ENCODE assay signal across 25 cellular contexts in genomic region chr16:4775005-4775404, GRCh38. TPM values are rescaled to one million over a fixed set of nuclear protein-coding genes. Genes with fewer than 3 reads are reported as not detected.
"Had no signal": no experiment of that assay in that cellular context is flagged by ENCODE, and none has a peak within 500 bp of the region (broad histone marks: within the 10 kb centered on the region; RNA-seq: fewer than 3 reads in every experiment).

No MANE protein-coding gene starts in this region.

- FAIRE-seq: astrocyte had no signal

- H3K4me3 Mint-ChIP-seq: activated B cell treated with CpG ODN at 0.5 μM for 24 hours; activated CD4-positive, alpha-beta memory T cell treated with anti-CD3 and anti-CD28 coated beads for 36 hours; activated CD4-positive, alpha-beta T cell treated with anti-CD3 and anti-CD28 coated beads, Interleukin-2, amount 10 ng/mL, durations not matched to agents 24 days and 14 days; activated naive CD8-positive, alpha-beta T cell treated with anti-CD3 and anti-CD28 coated beads, Interleukin-2, amount 50 U/mL, for 24 hours; activated T-cell treated with anti-CD3 and anti-CD28 coated beads, Interleukin-2, amount 50 U/mL, for 4 hours; brain; central memory CD8-positive, alpha-beta T cell; T-helper 17 cell had no signal

- H3K27me3 Mint-ChIP-seq: activated B cell treated with CpG ODN at 0.5 μM for 24 hours; activated CD4-positive, alpha-beta memory T cell treated with anti-CD3 and anti-CD28 coated beads for 36 hours; activated CD4-positive, alpha-beta T cell treated with anti-CD3 and anti-CD28 coated beads, Interleukin-2, amount 10 ng/mL, durations not matched to agents 24 days and 14 days; activated naive CD8-positive, alpha-beta T cell treated with anti-CD3 and anti-CD28 coated beads, Interleukin-2, amount 50 U/mL, for 24 hours; central memory CD8-positive, alpha-beta T cell; T-helper 17 cell had no signal

- H3K9me3 Mint-ChIP-seq: activated B cell treated with CpG ODN at 0.5 μM for 24 hours; activated CD4-positive, alpha-beta memory T cell treated with anti-CD3 and anti-CD28 coated beads for 36 hours; activated CD4-positive, alpha-beta T cell treated with anti-CD3 and anti-CD28 coated beads, Interleukin-2, amount 10 ng/mL, durations not matched to agents 24 days and 14 days; activated naive CD4-positive, alpha-beta T cell treated with anti-CD3 and anti-CD28 coated beads, Interleukin-2, amount 50 U/mL, for 72 hours; activated naive CD8-positive, alpha-beta T cell treated with anti-CD3 and anti-CD28 coated beads, Interleukin-2, amount 50 U/mL, for 24 hours; activated T-cell treated with anti-CD3 and anti-CD28 coated beads, Interleukin-2, amount 50 U/mL, for 4 hours; central memory CD8-positive, alpha-beta T cell had no signal

- DNase-seq: activated B cell treated with CpG ODN at 0.5 μM for 24 hours; activated CD4-positive, alpha-beta memory T cell treated with anti-CD3 and anti-CD28 coated beads for 36 hours; activated CD4-positive, alpha-beta T cell treated with anti-CD3 and anti-CD28 coated beads for 1 hour; activated CD4-positive, alpha-beta T cell treated with anti-CD3 and anti-CD28 coated beads, Interleukin-2, amount 10 ng/mL, durations not matched to agents 24 days and 14 days; activated CD8-positive, alpha-beta memory T cell treated with anti-CD3 and anti-CD28 coated beads for 24 hours; activated effector memory CD4-positive, alpha-beta T cell treated with anti-CD3 and anti-CD28 coated beads, Interleukin-2, amount 50 U/mL, for 16 hours; activated naive CD4-positive, alpha-beta T cell treated with Interleukin-2 at 50 U/mL for 16 hours; activated naive CD8-positive, alpha-beta T cell treated with anti-CD3 and anti-CD28 coated beads, Interleukin-2, amount 50 U/mL, for 24 hours; activated T-cell treated with anti-CD3 and anti-CD28 coated beads, Interleukin-2, amount 50 U/mL, for 4 hours; amniotic stem cell; NCI-H1105 treated with DMSO at 0.1 percent for 48 hours; NCI-H1436 treated with DMSO at 0.1 percent for 48 hours; NCI-H187; NCI-H2081; NCI-H510A treated with DMSO at 0.1 percent for 48 hours; NCI-H748 treated with DMSO at 0.1 percent for 48 hours; SIG-M5; T-helper 17 cell; T-helper 9 cell had no signal

- H3K36me3 Mint-ChIP-seq: activated CD4-positive, alpha-beta memory T cell treated with anti-CD3 and anti-CD28 coated beads for 36 hours; activated naive CD4-positive, alpha-beta T cell treated with anti-CD3 and anti-CD28 coated beads, Interleukin-2, amount 50 U/mL, for 72 hours; brain had no signal

- H3K4me1 Mint-ChIP-seq: activated B cell treated with CpG ODN at 0.5 μM for 24 hours; activated CD4-positive, alpha-beta T cell treated with anti-CD3 and anti-CD28 coated beads, Interleukin-2, amount 10 ng/mL, durations not matched to agents 24 days and 14 days; activated naive CD8-positive, alpha-beta T cell treated with anti-CD3 and anti-CD28 coated beads, Interleukin-2, amount 50 U/mL, for 24 hours; brain; central memory CD8-positive, alpha-beta T cell; T-helper 17 cell had no signal

- H3K27ac Mint-ChIP-seq: activated B cell treated with CpG ODN at 0.5 μM for 24 hours; activated CD4-positive, alpha-beta memory T cell treated with anti-CD3 and anti-CD28 coated beads for 36 hours; activated CD4-positive, alpha-beta T cell treated with anti-CD3 and anti-CD28 coated beads, Interleukin-2, amount 10 ng/mL, durations not matched to agents 24 days and 14 days; activated naive CD4-positive, alpha-beta T cell treated with anti-CD3 and anti-CD28 coated beads, Interleukin-2, amount 50 U/mL, for 72 hours; activated naive CD8-positive, alpha-beta T cell treated with anti-CD3 and anti-CD28 coated beads, Interleukin-2, amount 50 U/mL, for 24 hours; brain; T-helper 17 cell had no signal

- ATAC-seq: activated naive CD4-positive, alpha-beta T cell treated with anti-CD3 and anti-CD28 coated beads, Interleukin-2, amount 50 U/mL, for 72 hours; activated naive CD8-positive, alpha-beta T cell treated with anti-CD3 and anti-CD28 coated beads, Interleukin-2, amount 50 U/mL, for 24 hours; activated T-cell treated with anti-CD3 and anti-CD28 coated beads, Interleukin-2, amount 50 U/mL, for 4 hours; T-helper 17 cell had no signal

RNA-seq across cellular contexts. Expression of gene SEPTIN12, which starts 13.1 kb away (rescaled TPM):
- total RNA-seq: activated B cell treated with CpG ODN at 0.5 μM for 24 hours; activated CD4-positive, alpha-beta memory T cell treated with anti-CD3 and anti-CD28 coated beads for 36 hours; activated CD4-positive, alpha-beta T cell treated with anti-CD3 and anti-CD28 coated beads, Interleukin-2, amount 10 ng/mL, durations not matched to agents 24 days and 14 days; activated naive CD4-positive, alpha-beta T cell treated with anti-CD3 and anti-CD28 coated beads, Interleukin-2, amount 50 U/mL, for 72 hours; activated T-cell treated with anti-CD3 and anti-CD28 coated beads, Interleukin-2, amount 50 U/mL, for 4 hours; OCI-LY7; RPMI7951; T-helper 17 cell had no signal

RNA-seq across cellular contexts. Expression of gene SMIM22, which starts 20.2 kb away (rescaled TPM):
- total RNA-seq: activated B cell treated with CpG ODN at 0.5 μM for 24 hours; activated CD4-positive, alpha-beta memory T cell treated with anti-CD3 and anti-CD28 coated beads for 36 hours; activated CD4-positive, alpha-beta T cell treated with anti-CD3 and anti-CD28 coated beads, Interleukin-2, amount 10 ng/mL, durations not matched to agents 24 days and 14 days; activated naive CD4-positive, alpha-beta T cell treated with anti-CD3 and anti-CD28 coated beads, Interleukin-2, amount 50 U/mL, for 72 hours; activated T-cell treated with anti-CD3 and anti-CD28 coated beads, Interleukin-2, amount 50 U/mL, for 4 hours; astrocyte; OCI-LY7; RPMI7951; T-helper 17 cell had no signal

RNA-seq across cellular contexts. Expression of gene DNAAF8, which starts 40.7 kb away (rescaled TPM):
- total RNA-seq: activated CD4-positive, alpha-beta T cell treated with anti-CD3 and anti-CD28 coated beads, Interleukin-2, amount 10 ng/mL, durations not matched to agents 24 days and 14 days; T-helper 17 cell had no signal
